12 cellular contexts compared by ENCODE assay signal in the genomic region with DNA sequence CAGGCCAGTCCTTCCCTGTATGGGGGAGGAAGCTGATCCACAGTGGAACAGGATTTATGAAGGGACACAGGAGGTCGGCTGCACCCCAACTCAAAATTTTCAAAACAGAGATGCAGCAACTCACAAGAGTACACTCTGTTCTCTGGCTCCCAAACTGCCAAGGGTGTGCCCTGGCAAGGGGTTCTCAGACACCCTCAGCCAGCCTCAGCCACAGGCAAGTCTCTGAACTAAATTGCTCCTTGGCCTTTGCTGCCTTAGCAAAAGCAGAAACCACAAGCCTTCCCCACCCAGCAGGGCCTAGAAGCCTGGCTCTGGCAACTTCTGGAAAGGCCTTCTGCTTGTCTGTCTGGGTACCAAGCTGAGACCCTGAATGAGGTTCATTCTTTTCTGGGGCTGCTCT. TPM values are rescaled to one million over a fixed set of nuclear protein-coding genes. Genes with fewer than 3 reads are reported as not detected.
DNase-seq lines count a peak whose midpoint lies in the region; ATAC-seq and TF ChIP-seq lines count a peak whose summit lies in the region.
"Had no signal": no experiment of that assay in that cellular context is flagged by ENCODE, and none has a peak within 500 bp of the region (broad histone marks: within the 10 kb centered on the region; RNA-seq: fewer than 3 reads in every experiment).

No MANE protein-coding gene starts in this region.

- no peak overlapping the region for H3K4me3 Mint-ChIP-seq in activated CD4-positive, alpha-beta memory T cell treated with anti-CD3 and anti-CD28 coated beads for 36 hours
- H3K4me3 Mint-ChIP-seq in HFFc6: no peak overlapping the region
- H3K4me3 Mint-ChIP-seq: activated T-helper 1 cell treated with anti-CD3 and anti-CD28 coated beads, Interleukin-12 subunit alpha, Interleukin-12 subunit beta, Interleukin-2, Interleukin-4 antibody, amounts not matched to agents 30 ng/mL and 10 ng/mL and 1 ng/mL, durations not matched to agents 14 hours and 24 hours and 36 hours had no signal

- H3K9me3 ChIP-seq in right atrium auricular region (no peaks in the 10 kb centered on the region), prostate gland (no peaks in the 10 kb centered on the region)

- peaks cover under 1% of the 10 kb centered on the region for H3K27me3 Mint-ChIP-seq in activated CD4-positive, alpha-beta memory T cell treated with anti-CD3 and anti-CD28 coated beads for 36 hours
- H3K27me3 Mint-ChIP-seq in HFFc6 (ENCODE audit: insufficient read depth): peaks cover 17% of the 10 kb centered on the region

- no peak for TF ChIP-seq CTCF in right atrium auricular region (IDR thresholded peaks at IDR 0.05)
- no peak for TF ChIP-seq CTCF in prostate gland (IDR thresholded peaks at IDR 0.05)
- TF ChIP-seq CTCF in HFFc6 (IDR thresholded peaks at IDR 0.05): no peak

- H3K27ac Mint-ChIP-seq in activated CD4-positive, alpha-beta memory T cell treated with anti-CD3 and anti-CD28 coated beads for 36 hours: no peak overlapping the region
- H3K27ac Mint-ChIP-seq in HFFc6: no peak overlapping the region
- H3K27ac Mint-ChIP-seq: activated T-helper 1 cell treated with anti-CD3 and anti-CD28 coated beads, Interleukin-12 subunit alpha, Interleukin-12 subunit beta, Interleukin-2, Interleukin-4 antibody, amounts not matched to agents 30 ng/mL and 10 ng/mL and 1 ng/mL, durations not matched to agents 14 hours and 24 hours and 36 hours had no signal

- H3K4me1 Mint-ChIP-seq in activated CD4-positive, alpha-beta memory T cell treated with anti-CD3 and anti-CD28 coated beads for 36 hours (ENCODE audit: low read depth): no peaks in the 10 kb centered on the region
- H3K4me1 Mint-ChIP-seq in HFFc6 (ENCODE audit: low read depth): peaks cover 13% of the 10 kb centered on the region

- H3K27ac ChIP-seq in caudate nucleus (ENCODE audit: low read depth, low read length) (peak overlapping the region; percentile 64), right atrium auricular region (peak overlapping the region; percentile 55 to 75), prostate gland (peak overlapping the region; percentile 52 to 57)

- no peak for ATAC-seq in HG03196 (IDR thresholded peaks at IDR 0.05; ENCODE audit: unreplicated experiment)

- intact Hi-C loops in prostate gland (cut with DNase I): no loop called here
- intact Hi-C loops in activated CD4-positive, alpha-beta memory T cell treated with anti-CD3 and anti-CD28 coated beads for 36 hours (cut with micrococcal nuclease): no loop called here

- POLR2A ChIA-PET in activated CD4-positive, alpha-beta memory T cell treated with anti-CD3 and anti-CD28 coated beads for 36 hours (lab: Charles Lee): no interaction called here

- DNase-seq in D341Med (ENCODE audit: low spot score) (peak; percentile 12), caudate nucleus (lab: John Stamatoyannopoulos, UW) (peak in 27 of 61 donors; percentile 15 to 77 (median 38)), right atrium auricular region (ENCODE audit: low spot score) (peak; percentile 86), prostate gland (ENCODE audit: low spot score) (peak; percentile 49), HFFc6 (no peak), MV-4-11 (lab: John Stamatoyannopoulos, UW) (no peak)
- no peak for DNase-seq in activated CD4-positive, alpha-beta memory T cell treated with anti-CD3 and anti-CD28 coated beads for 36 hours
- DNase-seq: activated CD4-positive, alpha-beta T cell treated with anti-CD3 and anti-CD28 coated beads for 4 hours; Calu3; NCI-H2171 had no signal

- H3K4me3 ChIP-seq in right atrium auricular region: no peak overlapping the region
- no peak overlapping the region for H3K4me3 ChIP-seq in prostate gland

- H3K9me3 Mint-ChIP-seq in activated CD4-positive, alpha-beta memory T cell treated with anti-CD3 and anti-CD28 coated beads for 36 hours: peaks cover under 1% of the 10 kb centered on the region
- no peaks in the 10 kb centered on the region for H3K9me3 Mint-ChIP-seq in HFFc6
- H3K9me3 Mint-ChIP-seq: activated T-helper 1 cell treated with anti-CD3 and anti-CD28 coated beads, Interleukin-12 subunit alpha, Interleukin-12 subunit beta, Interleukin-2, Interleukin-4 antibody, amounts not matched to agents 30 ng/mL and 10 ng/mL and 1 ng/mL, durations not matched to agents 14 hours and 24 hours and 36 hours had no signal

- WGBS in prostate gland: 30% methylated on average over 1 of the region's 1 CpG

- no peaks in the 10 kb centered on the region for H3K36me3 ChIP-seq in right atrium auricular region
- H3K36me3 ChIP-seq in prostate gland: no peaks in the 10 kb centered on the region

- TF ChIP-seq POLR2A in prostate gland (IDR thresholded peaks at IDR 0.05): no peak

- H3K4me1 ChIP-seq in right atrium auricular region (peaks cover 0 to 27% of the 10 kb centered on the region in 2 donors), prostate gland (replicated peaks) (no peaks in the 10 kb centered on the region)

- CTCF ChIA-PET in activated CD4-positive, alpha-beta memory T cell treated with anti-CD3 and anti-CD28 coated beads for 36 hours (lab: Charles Lee): interaction anchor here (1.5 kb wide), 1 partner anchor 15 kb away, joined by 3 read pairs; no protein-coding TSS in a partner anchor

- no peaks in the 10 kb centered on the region for H3K36me3 Mint-ChIP-seq in activated CD4-positive, alpha-beta memory T cell treated with anti-CD3 and anti-CD28 coated beads for 36 hours
- no peaks in the 10 kb centered on the region for H3K36me3 Mint-ChIP-seq in HFFc6 (ENCODE audit: low read depth)

- H3K27me3 ChIP-seq in right atrium auricular region (no peaks in the 10 kb centered on the region), prostate gland (replicated peaks; ENCODE audit: insufficient read depth) (no peaks in the 10 kb centered on the region)

RNA-seq across cellular contexts. Expression of a gene that starts 36.6 kb away (rescaled TPM):
- total RNA-seq in right atrium auricular region (100 to 1,000 TPM; 471 to 664 TPM), prostate gland (100 to 1,000 TPM; 391 to 554 TPM)
- 10 to 100 TPM; 31.6 to 33.6 TPM for total RNA-seq in activated CD4-positive, alpha-beta memory T cell treated with anti-CD3 and anti-CD28 coated beads for 36 hours
- 100 to 1,000 TPM; 128 to 146 (median 133) TPM for total RNA-seq in HFFc6 (2021; fragmentation: NEBNext Ultra II Directional; extraction: Animal tissue kit (Norgen Biotek cat#: 25700))

Comparison
In these comparisons a context has a peak if more than half of its experiments do, and no peak if none do; other contexts are left out.
1. DNase-seq: peak in D341Med (single experiment), right atrium auricular region (single experiment) and prostate gland (single experiment); none in activated CD4-positive, alpha-beta memory T cell treated with anti-CD3 and anti-CD28 coated beads for 36 hours (single experiment), HFFc6 (single experiment) and MV-4-11 (single experiment).
2. Peak in every context shown above with its lines, with median percentiles within 50 percentile points of each other: H3K27ac ChIP-seq.